In the genomic region with DNA sequence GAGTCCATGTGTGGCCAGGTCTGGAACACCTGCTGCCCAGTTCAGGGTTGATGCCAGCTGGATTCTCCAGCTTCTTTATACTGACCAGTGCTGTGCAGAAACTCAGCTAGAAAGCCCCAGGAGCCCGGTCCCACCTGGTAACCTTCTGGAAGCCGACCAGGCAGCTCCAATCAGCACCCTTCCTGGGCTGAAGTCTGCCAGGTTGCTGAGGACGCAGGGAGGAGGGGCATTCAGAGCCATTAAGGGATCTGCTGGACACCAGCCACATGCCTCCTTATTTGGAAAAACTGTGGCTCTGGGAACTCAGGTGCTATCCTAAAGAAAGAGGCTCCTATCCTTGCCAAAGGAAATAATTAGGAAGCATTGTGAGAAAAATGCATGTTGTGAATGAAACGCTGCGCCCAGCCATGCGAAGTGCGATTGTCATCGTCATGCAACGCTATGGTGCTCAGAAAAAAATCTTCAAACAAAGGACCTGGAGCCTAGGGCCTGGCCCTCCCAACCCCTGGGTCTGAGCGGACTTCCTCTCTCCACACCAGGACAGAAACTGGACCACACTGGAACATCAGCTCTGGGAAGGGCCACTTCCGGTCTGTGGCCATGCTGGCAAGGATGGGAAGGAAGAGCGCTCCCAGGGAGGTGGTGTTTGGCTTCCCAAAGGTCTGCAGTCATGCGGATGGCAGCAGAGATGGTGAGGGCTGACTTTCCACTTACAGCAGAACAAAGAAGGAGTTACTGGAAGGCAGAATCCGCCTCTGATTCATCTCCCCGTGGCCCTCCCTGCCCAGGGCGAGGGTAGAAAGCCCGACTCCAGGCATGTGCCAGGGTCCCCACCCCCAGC, we compare ENCODE assay signal across 10 cellular contexts.
DNase-seq lines count a peak whose midpoint lies in the region; ATAC-seq, FAIRE-seq and TF ChIP-seq lines count a peak whose summit lies in the region.
"Had no signal": no experiment of that assay in that cellular context is flagged by ENCODE, and none has a peak within 500 bp of the region (broad histone marks: within the 10 kb centered on the region; RNA-seq: fewer than 3 reads in every experiment).

No MANE protein-coding gene starts in this region.

- H2AFZ ChIP-seq in trophoblast cell (ENCODE audit: insufficient read depth, low read length, poor library complexity) = no peak overlapping the region

- no peaks in the 10 kb centered on the region for H3K9me3 Mint-ChIP-seq in CD8-positive, alpha-beta T cell
- H3K9me3 Mint-ChIP-seq: T-helper 1 cell treated with Interleukin-12 subunit alpha and Interleukin-12 subunit beta and Interleukin-4 antibody, amounts not matched to agents 30 μg/mL and 1 μg/mL, for 36 hours had no signal

- no peak overlapping the region for H3K18ac ChIP-seq in trophoblast cell (ENCODE audit: low read length)

- TF ChIP-seq CTCF in CD8-positive, alpha-beta T cell (IDR thresholded peaks at IDR 0.05) = no peak
- no peak for TF ChIP-seq CTCF in Peyer's patch (IDR thresholded peaks at IDR 0.05)
- TF ChIP-seq CTCF in esophagus squamous epithelium (IDR thresholded peaks at IDR 0.05) = no peak
- no peak for TF ChIP-seq CTCF in GM13977 (IDR thresholded peaks at IDR 0.05; ENCODE audit: extremely low read depth, insufficient read depth, missing control alignments)

- in situ Hi-C loops in GM13977 (cut with MboI; ENCODE audit: low pct_unique_long_range_greater_than_20kb, low sequenced_read_pairs, unreplicated experiment) = no loop called here

- H3K27me3 ChIP-seq in CD8-positive, alpha-beta T cell (ENCODE audit: insufficient read depth, low read length) = no peaks in the 10 kb centered on the region
- no peaks in the 10 kb centered on the region for H3K27me3 ChIP-seq in Peyer's patch
- H3K27me3 ChIP-seq in esophagus squamous epithelium = no peaks in the 10 kb centered on the region
- no peaks in the 10 kb centered on the region for H3K27me3 ChIP-seq in trophoblast cell (ENCODE audit: insufficient read depth, low read length)

- no peaks in the 10 kb centered on the region for H3K9me3 ChIP-seq in CD8-positive, alpha-beta T cell (ENCODE audit: low read length)
- H3K9me3 ChIP-seq in Peyer's patch = no peaks in the 10 kb centered on the region
- no peaks in the 10 kb centered on the region for H3K9me3 ChIP-seq in esophagus squamous epithelium
- no peaks in the 10 kb centered on the region for H3K9me3 ChIP-seq in trophoblast cell (ENCODE audit: insufficient read depth, low read depth, low read length)

- H4K12ac ChIP-seq in trophoblast cell (ENCODE audit: low read depth, low read length) = no peak overlapping the region

- H3K14ac ChIP-seq in trophoblast cell (ENCODE audit: low read length) = no peak overlapping the region

- intact Hi-C loops in CD8-positive, alpha-beta T cell (cut with DNase I, micrococcal nuclease) = loop anchor here in 1 of 2 experiments (2.0 to 5.0 kb wide), 2 partner anchors 17 to 33 kb away; no protein-coding TSS in a partner anchor
- intact Hi-C loops in esophagus squamous epithelium (cut with DNase I) = loop anchor here (10.0 kb wide), 1 partner anchor 81 kb away; no protein-coding TSS in a partner anchor

- peaks cover 90% of the 10 kb centered on the region for H3K4me1 Mint-ChIP-seq in CD8-positive, alpha-beta T cell (ENCODE audit: low read depth)

- no peak overlapping the region for H3K4me3 ChIP-seq in CD8-positive, alpha-beta T cell (ENCODE audit: low read depth, low read length)
- no peak overlapping the region for H3K4me3 ChIP-seq in Peyer's patch
- no peak overlapping the region for H3K4me3 ChIP-seq in esophagus squamous epithelium
- no peak overlapping the region for H3K4me3 ChIP-seq in trophoblast cell (ENCODE audit: low read depth, low read length)

- no peak overlapping the region for H2AK5ac ChIP-seq in trophoblast cell (ENCODE audit: low read length)

- H2BK12ac ChIP-seq in trophoblast cell (ENCODE audit: low read length) = no peak overlapping the region

- no peak overlapping the region for H3K4ac ChIP-seq in trophoblast cell (ENCODE audit: low read depth, low read length)

- no peak for ATAC-seq in CD8-positive, alpha-beta T cell

- no peaks in the 10 kb centered on the region for H3K79me1 ChIP-seq in trophoblast cell (ENCODE audit: low read length)

- TF ChIP-seq POLR2A in Peyer's patch (IDR thresholded peaks at IDR 0.05) (no peak), esophagus squamous epithelium (IDR thresholded peaks at IDR 0.05) (no peak)

- no peak for FAIRE-seq in RCC 7860 (lab: Jason Lieb, UNC)

- no peak overlapping the region for H3K4me2 ChIP-seq in trophoblast cell (ENCODE audit: low read length)

- no peaks in the 10 kb centered on the region for H3K36me3 ChIP-seq in CD8-positive, alpha-beta T cell (ENCODE audit: insufficient read depth, low read length)
- peaks cover 0 to 3% (median 0%) of the 10 kb centered on the region in 3 donors for H3K36me3 ChIP-seq in Peyer's patch
- H3K36me3 ChIP-seq in esophagus squamous epithelium = peaks cover 0 to 20% (median 0%) of the 10 kb centered on the region in 3 donors
- peaks cover 2% of the 10 kb centered on the region in 2 experiments for H3K36me3 ChIP-seq in trophoblast cell (ENCODE audit: control insufficient read depth in 1 of 2, insufficient read depth in 2 of 2, low read length in 2 of 2)

- CTCF ChIA-PET in CD8-positive, alpha-beta T cell (lab: Charles Lee) = interaction anchor here (0.6 to 2.6 kb wide), 11 partner anchors 8 to 89 kb away, joined by 3 to 11 read pairs (median 4); no protein-coding TSS in a partner anchor

- POLR2A ChIA-PET in CD8-positive, alpha-beta T cell (lab: Charles Lee) = interaction anchor here (0.8 to 1.5 kb wide), 4 partner anchors 19 to 87 kb away, joined by 3 to 4 read pairs (median 4); no protein-coding TSS in a partner anchor

- no peak overlapping the region for H4K91ac ChIP-seq in trophoblast cell (ENCODE audit: low read depth, low read length)

- no peak overlapping the region for H3K23ac ChIP-seq in trophoblast cell (ENCODE audit: low read length)

- H3K27me3 Mint-ChIP-seq in CD8-positive, alpha-beta T cell (ENCODE audit: low read depth) = no peaks in the 10 kb centered on the region

- H2BK5ac ChIP-seq in trophoblast cell (ENCODE audit: low read depth, low read length, poor library complexity) = no peak overlapping the region

- H3K27ac ChIP-seq in CD8-positive, alpha-beta T cell (ENCODE audit: low read depth, low read length) = no peak overlapping the region
- peak overlapping the region; percentile 5 to 61 (median 42) for H3K27ac ChIP-seq in Peyer's patch
- H3K27ac ChIP-seq in esophagus squamous epithelium = peak overlapping the region; percentile 79 to 91 (median 88)
- H3K27ac ChIP-seq in trophoblast cell (ENCODE audit: low read depth, low read length) = no peak overlapping the region

- peaks cover 89% of the 10 kb centered on the region for H3K4me1 ChIP-seq in CD8-positive, alpha-beta T cell (ENCODE audit: insufficient read depth, low read length)
- H3K4me1 ChIP-seq in Peyer's patch = peaks cover 0 to 51% (median 35%) of the 10 kb centered on the region in 4 donors
- H3K4me1 ChIP-seq in esophagus squamous epithelium = peaks cover 52 to 95% (median 65%) of the 10 kb centered on the region in 3 donors
- peaks cover 6 to 8% of the 10 kb centered on the region in 2 experiments for H3K4me1 ChIP-seq in trophoblast cell (ENCODE audit: control insufficient read depth in 1 of 2, insufficient read depth in 2 of 2, low read length in 2 of 2)

- no peak overlapping the region for H2BK120ac ChIP-seq in trophoblast cell (ENCODE audit: insufficient read depth, low read length, poor library complexity)

- DNase-seq in CD8-positive, alpha-beta T cell = no peak
- DNase-seq in Peyer's patch (no peak), esophagus squamous epithelium (lab: John Stamatoyannopoulos, UW) (no peak), trophoblast cell (no peak), HuH-7.5 (ENCODE audit: low spot score) (no peak), NCI-H2227 (lab: John Stamatoyannopoulos, UW; ENCODE audit: unreplicated experiment) (no peak), GM13977 (ENCODE audit: low spot score) (no peak), RCC 7860 (ENCODE audit: low spot score) (no peak)
- DNase-seq: occipital lobe had no signal

- peak overlapping the region; percentile 7 for H4K8ac ChIP-seq in trophoblast cell (ENCODE audit: low read depth, low read length)

- H3K79me2 ChIP-seq in trophoblast cell (ENCODE audit: control insufficient read depth, insufficient read depth, low read length, poor library complexity) = no peaks in the 10 kb centered on the region

- 32 to 41% methylated on average over 7 to 14 of the region's 17 CpGs for WGBS in esophagus squamous epithelium, 2 donors
- WGBS in trophoblast cell (ENCODE audit: extremely low coverage, insufficient coverage, insufficient read length) = no CpG with 5 or more reads among the region's 17 CpGs

- H3K4me3 Mint-ChIP-seq in CD8-positive, alpha-beta T cell = no peak overlapping the region

- H3K9ac ChIP-seq in trophoblast cell (ENCODE audit: low read length) = no peak overlapping the region

- H3K27ac Mint-ChIP-seq in CD8-positive, alpha-beta T cell = peak overlapping the region; percentile 85
- H3K27ac Mint-ChIP-seq: T-helper 1 cell treated with Interleukin-12 subunit alpha and Interleukin-12 subunit beta and Interleukin-4 antibody, amounts not matched to agents 30 μg/mL and 1 μg/mL, for 36 hours had no signal

- H3K36me3 Mint-ChIP-seq in CD8-positive, alpha-beta T cell = peaks cover 8% of the 10 kb centered on the region

Comparison
In these comparisons a context has a peak if more than half of its experiments do, and no peak if none do; other contexts are left out.
1. H3K27ac ChIP-seq: peak in Peyer's patch (4 of 4) and esophagus squamous epithelium (4 of 4); none in CD8-positive, alpha-beta T cell (single experiment) and trophoblast cell (single experiment).